ENCODE assay signal across 14 cellular contexts in genomic region chr21:29640233-29640554, GRCh38.
DNase-seq lines count a peak whose midpoint lies in the region; ATAC-seq and TF ChIP-seq lines count a peak whose summit lies in the region.
"Had no signal": no experiment of that assay in that cellular context is flagged by ENCODE, and none has a peak within 500 bp of the region (broad histone marks: within the 10 kb centered on the region; RNA-seq: fewer than 3 reads in every experiment).

No MANE protein-coding gene starts in this region.

- H3K4me2 ChIP-seq in osteoblast (ENCODE audit: insufficient read depth, low read length) = no peak overlapping the region
- H3K4me2 ChIP-seq: PC-9 had no signal

- DNase-seq in osteoblast (ENCODE audit: insufficient read length, low spot score, missing footprints) = no peak
- no peak for DNase-seq in UCSD-AML1 (lab: John Stamatoyannopoulos, UW; ENCODE audit: unreplicated experiment)
- DNase-seq in DMS 273 treated with DMSO at 0.1 percent for 48 hours (lab: John Stamatoyannopoulos, UW) = no peak
- DNase-seq: activated T-cell treated with anti-CD3 and anti-CD28 coated beads, Interleukin-2, amount 50 U/mL, for 24 hours; COR-L47; MM.1S; PC-9; stimulated activated CD8-positive, alpha-beta memory T cell treated with anti-CD3 and anti-CD28 coated beads, Interleukin-4, amount 100 ng/mL, for 48 hours had no signal

- no peak overlapping the region for H2AFZ ChIP-seq in osteoblast (ENCODE audit: low read length)
- H2AFZ ChIP-seq: PC-9 had no signal

- H3K9me3 Mint-ChIP-seq in dendritic cell treated with granulocyte-macrophage colony-stimulating factor and Interleukin-4, amounts not matched to agents 40 ng/mL and 50 ng/mL, for 4 days = peaks cover 9% of the 10 kb centered on the region
- H3K9me3 Mint-ChIP-seq: activated T-cell treated with anti-CD3 and anti-CD28 coated beads, Interleukin-2, amount 50 U/mL, for 24 hours had no signal

- ATAC-seq in GM18858 (IDR thresholded peaks at IDR 0.05; ENCODE audit: unreplicated experiment) = peak; percentile 54
- ATAC-seq in GM21529 (IDR thresholded peaks at IDR 0.05; ENCODE audit: unreplicated experiment) = peak; percentile 69
- peak; percentile 48 for ATAC-seq in HG03354 (IDR thresholded peaks at IDR 0.05; ENCODE audit: poor library complexity, severe bottlenecking, unreplicated experiment)
- no peak for ATAC-seq in HG02840 (IDR thresholded peaks at IDR 0.05; ENCODE audit: low FRiP score, unreplicated experiment)

- no peaks in the 10 kb centered on the region for H3K36me3 ChIP-seq in osteoblast (ENCODE audit: insufficient read depth, low read length)

- H3K27me3 ChIP-seq in osteoblast (ENCODE audit: insufficient read depth, low read length) = no peaks in the 10 kb centered on the region

- H3K4me1 ChIP-seq in osteoblast (ENCODE audit: insufficient read depth, low read length) = no peaks in the 10 kb centered on the region

- peaks cover 34% of the 10 kb centered on the region for H3K4me1 Mint-ChIP-seq in dendritic cell treated with granulocyte-macrophage colony-stimulating factor and Interleukin-4, amounts not matched to agents 40 ng/mL and 50 ng/mL, for 4 days (ENCODE audit: low read depth)

- intact Hi-C loops in dendritic cell treated with granulocyte-macrophage colony-stimulating factor and Interleukin-4, amounts not matched to agents 40 ng/mL and 50 ng/mL, for 4 days (cut with micrococcal nuclease) = no loop called here

- no peaks in the 10 kb centered on the region for H4K20me1 ChIP-seq in osteoblast (ENCODE audit: insufficient read depth, low read length)

- H3K4me3 Mint-ChIP-seq in dendritic cell treated with granulocyte-macrophage colony-stimulating factor and Interleukin-4, amounts not matched to agents 40 ng/mL and 50 ng/mL, for 4 days = peak overlapping the region; percentile 20
- H3K4me3 Mint-ChIP-seq: activated T-cell treated with anti-CD3 and anti-CD28 coated beads, Interleukin-2, amount 50 U/mL, for 24 hours had no signal

- no peak overlapping the region for H3K27ac ChIP-seq in osteoblast (ENCODE audit: low read depth, low read length)
- H3K27ac ChIP-seq: PC-9, skin epidermis had no signal

- H3K27me3 Mint-ChIP-seq in dendritic cell treated with granulocyte-macrophage colony-stimulating factor and Interleukin-4, amounts not matched to agents 40 ng/mL and 50 ng/mL, for 4 days = no peaks in the 10 kb centered on the region
- H3K27me3 Mint-ChIP-seq: activated T-cell treated with anti-CD3 and anti-CD28 coated beads, Interleukin-2, amount 50 U/mL, for 24 hours had no signal

- H3K79me2 ChIP-seq in osteoblast (ENCODE audit: insufficient read depth, low read length) = no peaks in the 10 kb centered on the region

- peaks cover 5% of the 10 kb centered on the region for H3K36me3 Mint-ChIP-seq in dendritic cell treated with granulocyte-macrophage colony-stimulating factor and Interleukin-4, amounts not matched to agents 40 ng/mL and 50 ng/mL, for 4 days (ENCODE audit: low read depth)

- no peaks in the 10 kb centered on the region for H3K9me3 ChIP-seq in osteoblast (ENCODE audit: low read depth, low read length)

- H3K27ac Mint-ChIP-seq in dendritic cell treated with granulocyte-macrophage colony-stimulating factor and Interleukin-4, amounts not matched to agents 40 ng/mL and 50 ng/mL, for 4 days = peak overlapping the region; percentile 77
- H3K27ac Mint-ChIP-seq: activated T-cell treated with anti-CD3 and anti-CD28 coated beads, Interleukin-2, amount 50 U/mL, for 24 hours had no signal

- H3K4me3 ChIP-seq in osteoblast (ENCODE audit: insufficient read depth, low read length) = no peak overlapping the region
- H3K4me3 ChIP-seq: PC-9, skin epidermis had no signal

- TF ChIP-seq CTCF in osteoblast (IDR thresholded peaks at IDR 0.05; ENCODE audit: extremely low read depth, low read depth, low read length) = no peak
